In genomic region chr20:63973636-63974401, GRCh38 we compare ENCODE assay signal across 1 cellular context.
TF ChIP-seq lines count a peak whose summit lies in the region.

No MANE protein-coding gene starts in this region.

TF ChIP-seq in HEK293, 187 proteins besides CTCF, POLR2A, EP300 and RAD21 (continued from another document):
- TF ChIP-seq, protein P1, sequence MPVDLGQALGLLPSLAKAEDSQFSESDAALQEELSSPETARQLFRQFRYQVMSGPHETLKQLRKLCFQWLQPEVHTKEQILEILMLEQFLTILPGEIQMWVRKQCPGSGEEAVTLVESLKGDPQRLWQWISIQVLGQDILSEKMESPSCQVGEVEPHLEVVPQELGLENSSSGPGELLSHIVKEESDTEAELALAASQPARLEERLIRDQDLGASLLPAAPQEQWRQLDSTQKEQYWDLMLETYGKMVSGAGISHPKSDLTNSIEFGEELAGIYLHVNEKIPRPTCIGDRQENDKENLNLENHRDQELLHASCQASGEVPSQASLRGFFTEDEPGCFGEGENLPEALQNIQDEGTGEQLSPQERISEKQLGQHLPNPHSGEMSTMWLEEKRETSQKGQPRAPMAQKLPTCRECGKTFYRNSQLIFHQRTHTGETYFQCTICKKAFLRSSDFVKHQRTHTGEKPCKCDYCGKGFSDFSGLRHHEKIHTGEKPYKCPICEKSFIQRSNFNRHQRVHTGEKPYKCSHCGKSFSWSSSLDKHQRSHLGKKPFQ (tag by site-specific recombination; IDR thresholded peaks at IDR 0.05): no peak
- TF ChIP-seq REPIN1 (tag by site-specific recombination; IDR thresholded peaks at IDR 0.05; ENCODE audit: low read depth): no peak
- no peak for TF ChIP-seq SETDB1 (IDR thresholded peaks at IDR 0.05; ENCODE audit: insufficient read length, low read length)
- no peak for TF ChIP-seq ZNF777 (tag by site-specific recombination; IDR thresholded peaks at IDR 0.05; ENCODE audit: borderline replicate concordance)
- TF ChIP-seq ZNF335 (tag by site-specific recombination; conservative IDR thresholded peaks at IDR 0.05): peak; percentile 66
- TF ChIP-seq SP7 (tag by site-specific recombination; IDR thresholded peaks at IDR 0.05): peak; percentile 71
- no peak for TF ChIP-seq ZNF239 (tag by site-specific recombination; IDR thresholded peaks at IDR 0.05)
- TF ChIP-seq ZIC2 (tag by site-specific recombination; IDR thresholded peaks at IDR 0.05): peak; percentile 64; the same call in 1 of the 2 replicates
- no peak for TF ChIP-seq ZNF426 (tag by site-specific recombination; IDR thresholded peaks at IDR 0.05)
- peak; percentile 47; the same call in 1 of the 2 replicates for TF ChIP-seq ZNF121 (tag by site-specific recombination; IDR thresholded peaks at IDR 0.05)
- no peak for TF ChIP-seq HOXA7 (CRISPR knock-in tag; IDR thresholded peaks at IDR 0.05; ENCODE audit: borderline replicate concordance)
